Comparison of ENCODE assay signal across 4 cellular contexts in genomic region chr13:85548845-85549244, GRCh38.
A peak's percentile ranks its signal among the peaks of the same experiment; 100 is the strongest.
DNase-seq lines count a peak whose midpoint lies in the region; ATAC-seq, FAIRE-seq and TF ChIP-seq lines count a peak whose summit lies in the region.
"Not testable (repeated sequence)": the region's sequence is repeated elsewhere in the genome, so short reads cannot be mapped to it uniquely, and the experiment has no call there.

No MANE protein-coding gene starts in this region.

- in situ Hi-C loops in K562 (cut with MboI), result not testable (repeated sequence)

- BruUV-seq in K562 (replicated peaks; lab: Mats Ljungman, UMichigan), result not testable (repeated sequence)

- H3K4me1 Mint-ChIP-seq in glutamatergic neuron (ENCODE audit: low read depth, unreplicated experiment), result peaks cover 11% of the 10 kb centered on the region

- H3K27me3 ChIP-seq in K562 (ENCODE audit: control insufficient read depth in 2 of 2, insufficient read depth in 2 of 2, low read length in 2 of 2), result not testable (repeated sequence)

- peaks cover 11% of the 10 kb centered on the region for H3K9me3 Mint-ChIP-seq in glutamatergic neuron (ENCODE audit: unreplicated experiment)

- not testable (repeated sequence) for H3K9ac ChIP-seq in K562 (ENCODE audit: insufficient read depth in 1 of 2, low read depth in 2 of 2, low read length in 2 of 2)

- not testable (repeated sequence) for H3K79me2 ChIP-seq in K562 (ENCODE audit: control insufficient read depth, insufficient read depth, low read length)

- TF ChIP-seq RAD21 in K562 (CRISPR knock-in tag; conservative IDR thresholded peaks at IDR 0.05 in 1 of 2, IDR thresholded peaks at IDR 0.05 in 1 of 2), result not testable (repeated sequence)

- H3K4me1 ChIP-seq in HEK293 (ENCODE audit: control insufficient read depth, insufficient read depth, low read length); K562 (replicated peaks in 1 of 2; ENCODE audit: control insufficient read depth in 2 of 2, insufficient read depth in 2 of 2, low read length in 2 of 2): not testable (repeated sequence)

- not testable (repeated sequence) for H3K9me3 ChIP-seq in HEK293 (ENCODE audit: control insufficient read depth, insufficient read depth, low read depth, low read length); K562 (replicated peaks; ENCODE audit: control insufficient read depth, insufficient read depth, low read depth, low read length)

- H3K36me3 ChIP-seq in HEK293 (ENCODE audit: control insufficient read depth in 2 of 2, insufficient read depth in 1 of 2, low read length in 2 of 2); K562 (ENCODE audit: control insufficient read depth, insufficient read depth, low read length): not testable (repeated sequence)

- not testable (repeated sequence) for TF ChIP-seq EP300 in K562 (IDR thresholded peaks at IDR 0.05; ENCODE audit: low read length)

- not testable (repeated sequence) for H3K27me3 Mint-ChIP-seq in glutamatergic neuron (ENCODE audit: unreplicated experiment)

- peak; percentile 30 for FAIRE-seq in H54 (lab: Jason Lieb, UNC)
- FAIRE-seq in K562 (lab: Jason Lieb, UNC), result not testable (repeated sequence)

- not testable (repeated sequence) for DNase-seq in H54 (ENCODE audit: insufficient read length, low spot score); K562 (ENCODE audit: extremely low read depth in 1 of 4, low spot score in 3 of 4); glutamatergic neuron

- not testable (repeated sequence) for H3K4me3 ChIP-seq in HEK293 (ENCODE audit: low read depth, low read length); K562

- TF ChIP-seq CTCF in HEK293 (tag by site-specific recombination; IDR thresholded peaks at IDR 0.05); K562 (IDR thresholded peaks at IDR 0.05 in 2 of 3, conservative IDR thresholded peaks at IDR 0.05 in 1 of 3; ENCODE audit: insufficient read depth in 2 of 3, low read depth in 1 of 3, low read length in 3 of 3); glutamatergic neuron (IDR thresholded peaks at IDR 0.05; ENCODE audit: partially characterized antibody, unreplicated experiment): not testable (repeated sequence)

- not testable (repeated sequence) for H3K36me3 Mint-ChIP-seq in glutamatergic neuron (ENCODE audit: unreplicated experiment)

- H3K9me1 ChIP-seq in K562 (ENCODE audit: control insufficient read depth, insufficient read depth, low read length), result not testable (repeated sequence)

- H2AFZ ChIP-seq in K562 (ENCODE audit: low read depth, low read length), result not testable (repeated sequence)

- CTCF ChIA-PET in HEK293 (lab: Yijun Ruan, JAX); K562 (lab: Yijun Ruan, JAX; ENCODE audit: low intra/inter-chr PET ratio): not testable (repeated sequence)

- not testable (repeated sequence) for H4K20me1 ChIP-seq in K562 (replicated peaks; ENCODE audit: control insufficient read depth, insufficient read depth, low read length)

- H3K27ac ChIP-seq in HEK293 (ENCODE audit: extremely low read depth, low read depth, low read length); K562 (ENCODE audit: extremely low read depth, low read depth, low read length): not testable (repeated sequence)

- peak overlapping the region; percentile 59 for H3K27ac Mint-ChIP-seq in glutamatergic neuron (ENCODE audit: unreplicated experiment)

- not testable (repeated sequence) for TF ChIP-seq POLR2A in H54 (IDR thresholded peaks at IDR 0.05; ENCODE audit: low read depth, low read length); K562 (conservative IDR thresholded peaks at IDR 0.05)

- intact Hi-C loops in K562 (cut with micrococcal nuclease), result not testable (repeated sequence)

- POLR2A ChIA-PET in HEK293 (lab: Yijun Ruan, JAX); K562 (lab: Yijun Ruan, JAX): not testable (repeated sequence)

- H3K4me2 ChIP-seq in K562 (ENCODE audit: insufficient read depth, low read length), result not testable (repeated sequence)

- ATAC-seq in K562, result not testable (repeated sequence)

- not testable (repeated sequence) for H3K4me3 Mint-ChIP-seq in glutamatergic neuron (ENCODE audit: unreplicated experiment)

TF ChIP-seq in HEK293, 187 proteins besides CTCF, POLR2A, EP300 and RAD21:
- TF ChIP-seq ZNF707 (tag by site-specific recombination; IDR thresholded peaks at IDR 0.05) (peak; percentile 54; the same call in 1 of the 2 replicates), TRIM28 (IDR thresholded peaks at IDR 0.05; ENCODE audit: borderline replicate concordance, low read length) (0 out of 2 replicates have a peak, but pooled peaks have one; percentile 53)
TF ChIP-seq in HEK293: peak in this region for 2; not testable (repeated sequence) for 185.

TF ChIP-seq in K562, 482 proteins besides CTCF, POLR2A, EP300 and RAD21:
- peak; percentile 54; the same call in 1 of the 2 replicates for TF ChIP-seq ZNF707 (CRISPR knock-in tag; conservative IDR thresholded peaks at IDR 0.05)
